Comparison of ENCODE assay signal across 20 cellular contexts in genomic region chr7:84372712-84373111, GRCh38.
A peak's percentile ranks its signal among the peaks of the same experiment; 100 is the strongest.
DNase-seq lines count a peak whose midpoint lies in the region; ATAC-seq and TF ChIP-seq lines count a peak whose summit lies in the region.
"Had no signal": no experiment of that assay in that cellular context is flagged by ENCODE, and none has a peak within 500 bp of the region (broad histone marks: within the 10 kb centered on the region; RNA-seq: fewer than 3 reads in every experiment).

No MANE protein-coding gene starts in this region.

- 69 to 70% methylated on average over 4 of the region's 4 CpGs for WGBS in GM23248 (ENCODE audit: low coverage in 1 of 2, low lambda C conversion rate in 2 of 2, missing lambda C conversion rate in 2 of 2), 2 experiments

- H3K79me2 ChIP-seq in GM23248 (ENCODE audit: insufficient read depth), result no peaks in the 10 kb centered on the region

- H3K9me3 ChIP-seq in GM23248 (ENCODE audit: low read depth), result no peaks in the 10 kb centered on the region
- H3K9me3 ChIP-seq: heart left ventricle had no signal

- ATAC-seq in GM19452 (IDR thresholded peaks at IDR 0.05; ENCODE audit: unreplicated experiment), result no peak

- H3K4me3 ChIP-seq in GM23248, result no peak overlapping the region
- H3K4me3 ChIP-seq in NB4 (ENCODE audit: low read depth, low read length), result no peak overlapping the region
- H3K4me3 ChIP-seq: heart left ventricle, neural progenitor cell had no signal

- peak overlapping the region; percentile 85 for H3K27ac ChIP-seq in GM23248
- H3K27ac ChIP-seq: heart left ventricle, neural progenitor cell had no signal

- H3K4me1 ChIP-seq in GM23248 (ENCODE audit: insufficient read depth), result peaks cover 27% of the 10 kb centered on the region
- H3K4me1 ChIP-seq: heart left ventricle had no signal

- no peak overlapping the region for H3K9ac ChIP-seq in GM23248
- H3K9ac ChIP-seq: neural progenitor cell had no signal

- TF ChIP-seq CTCF in NB4 (IDR thresholded peaks at IDR 0.05; ENCODE audit: low read depth, low read length), result no peak

- peaks cover 17% of the 10 kb centered on the region for H3F3A ChIP-seq in GM23248 (ENCODE audit: insufficient read depth)

- H3K27me3 ChIP-seq in GM23248 (replicated peaks; ENCODE audit: insufficient read depth), result no peaks in the 10 kb centered on the region
- H3K27me3 ChIP-seq: heart left ventricle, neural progenitor cell had no signal

- no peaks in the 10 kb centered on the region for H4K20me1 ChIP-seq in GM23248 (ENCODE audit: insufficient read depth)

- in situ Hi-C loops in GM23248 (cut with MboI), result no loop called here

- H3K4me2 ChIP-seq in GM23248 (ENCODE audit: unreplicated experiment), result peak overlapping the region; percentile 50

- peak; percentile 47 for DNase-seq in GM23248
- DNase-seq in NB4 (ENCODE audit: low read depth), result peak; percentile 4
- peak; percentile 35 for DNase-seq in amniotic epithelial cell (ENCODE audit: low read depth)
- peak; percentile 60 for DNase-seq in iris pigment epithelial cell (ENCODE audit: low read depth)
- DNase-seq in activated effector memory CD4-positive, alpha-beta T cell treated with anti-CD3 and anti-CD28 coated beads, Interleukin-2, amount 50 U/mL, for 16 hours, result no peak
- DNase-seq in NCI-H2196 (lab: John Stamatoyannopoulos, UW; ENCODE audit: unreplicated experiment), result no peak
- no peak for DNase-seq in anterior cingulate cortex (lab: John Stamatoyannopoulos, UW)
- DNase-seq: activated CD4-positive, alpha-beta T cell treated with anti-CD3 and anti-CD28 coated beads for 48 hours; activated T-cell treated with anti-CD3 and anti-CD28 coated beads for 4 hours; endodermal cell; heart left ventricle; Kasumi-1; kidney; midbrain; NCI-H187; NCI-H526 treated with DMSO at 0.1 percent for 48 hours; right cardiac atrium; stimulated activated CD4-positive, alpha-beta T cell treated with anti-CD3 and anti-CD28 coated beads, Interleukin-2, amount 100 ng/mL, for 24 hours had no signal

- no peak for TF ChIP-seq POLR2A in NB4 (IDR thresholded peaks at IDR 0.05; ENCODE audit: extremely low read depth, insufficient read length)

- H3K36me3 ChIP-seq in GM23248 (ENCODE audit: low read depth), result no peaks in the 10 kb centered on the region
- H3K36me3 ChIP-seq: heart left ventricle, neural progenitor cell had no signal

- H3K9me2 ChIP-seq in GM23248 (ENCODE audit: insufficient read depth), result no peaks in the 10 kb centered on the region

- H2AFZ ChIP-seq in GM23248, result peak overlapping the region; percentile 6; the same call in 1 of the 2 replicates
- H2AFZ ChIP-seq: neural progenitor cell had no signal

Comparison
In these comparisons a context has a peak if more than half of its experiments do, and no peak if none do; other contexts are left out.
1. DNase-seq: peak in GM23248 (single experiment), NB4 (single experiment), amniotic epithelial cell (single experiment) and iris pigment epithelial cell (single experiment); none in activated effector memory CD4-positive, alpha-beta T cell treated with anti-CD3 and anti-CD28 coated beads, Interleukin-2, amount 50 U/mL, for 16 hours (single experiment), NCI-H2196 (single experiment) and anterior cingulate cortex (0 of 58).